In the genomic region with DNA sequence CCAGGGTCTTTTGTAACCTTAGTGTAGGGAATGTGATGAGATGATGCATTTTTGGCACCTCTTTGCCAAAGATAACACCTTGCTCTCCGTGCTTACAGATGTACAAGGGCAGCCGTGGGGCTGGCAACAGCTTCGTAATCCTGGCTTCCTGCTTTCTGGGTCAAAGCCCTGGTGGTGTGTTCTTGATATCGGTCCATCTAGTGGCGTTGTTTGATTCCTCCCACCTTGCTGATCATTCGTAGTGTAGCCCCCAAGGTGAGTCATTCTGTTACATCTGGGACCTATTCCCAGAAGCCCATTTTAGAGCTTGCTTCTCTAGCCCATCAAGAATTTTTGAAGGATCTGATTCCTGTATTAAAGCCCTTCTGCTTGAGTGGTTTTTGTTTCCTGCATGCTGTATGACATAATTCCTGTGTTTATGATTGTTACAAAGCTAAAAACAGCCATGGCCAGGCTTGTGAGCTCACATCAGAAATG, we compare ENCODE assay signal across 1 cellular context.
TF ChIP-seq lines count a peak whose summit lies in the region.

No MANE protein-coding gene starts in this region.

TF ChIP-seq in HepG2, 621 proteins besides CTCF, POLR2A, EP300 and RAD21:
- TF ChIP-seq ZNF879 (CRISPR knock-in tag; IDR thresholded peaks at IDR 0.05) (no peak), ZNF430 (CRISPR knock-in tag; IDR thresholded peaks at IDR 0.05) (no peak), KLF12 (CRISPR knock-in tag; IDR thresholded peaks at IDR 0.05; ENCODE audit: borderline replicate concordance) (no peak), SAFB2 (CRISPR knock-in tag; IDR thresholded peaks at IDR 0.05; ENCODE audit: borderline replicate concordance, low read depth) (no peak), MED1 (CRISPR knock-in tag; IDR thresholded peaks at IDR 0.05) (no peak), HOXD1 (CRISPR knock-in tag; IDR thresholded peaks at IDR 0.05) (no peak), ZNF530 (CRISPR knock-in tag; IDR thresholded peaks at IDR 0.05; ENCODE audit: low read depth) (no peak), ZNF253 (CRISPR knock-in tag; IDR thresholded peaks at IDR 0.05; ENCODE audit: borderline replicate concordance) (no peak), JDP2 (CRISPR knock-in tag; IDR thresholded peaks at IDR 0.05; ENCODE audit: borderline replicate concordance) (no peak), SIX4 (CRISPR knock-in tag; IDR thresholded peaks at IDR 0.05) (no peak), ZNF75D (CRISPR knock-in tag; IDR thresholded peaks at IDR 0.05; ENCODE audit: borderline replicate concordance) (no peak), NFE2 (CRISPR knock-in tag; IDR thresholded peaks at IDR 0.05) (no peak), ZSCAN20 (CRISPR knock-in tag; IDR thresholded peaks at IDR 0.05; ENCODE audit: borderline replicate concordance) (no peak), HNRNPLL (IDR thresholded peaks at IDR 0.05; ENCODE audit: low read depth, low read length, poor library complexity, severe bottlenecking) (no peak), ZNF230 (CRISPR knock-in tag; IDR thresholded peaks at IDR 0.05) (no peak), ZNF749 (CRISPR knock-in tag; IDR thresholded peaks at IDR 0.05; ENCODE audit: borderline replicate concordance) (no peak), ZNF354B (CRISPR knock-in tag; IDR thresholded peaks at IDR 0.05) (no peak)
- TF ChIP-seq, protein P1, sequence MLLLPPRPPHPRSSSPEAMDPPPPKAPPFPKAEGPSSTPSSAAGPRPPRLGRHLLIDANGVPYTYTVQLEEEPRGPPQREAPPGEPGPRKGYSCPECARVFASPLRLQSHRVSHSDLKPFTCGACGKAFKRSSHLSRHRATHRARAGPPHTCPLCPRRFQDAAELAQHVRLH (CRISPR knock-in tag; IDR thresholded peaks at IDR 0.05; ENCODE audit: borderline replicate concordance, low read depth) = no peak
- TF ChIP-seq, protein P2, sequence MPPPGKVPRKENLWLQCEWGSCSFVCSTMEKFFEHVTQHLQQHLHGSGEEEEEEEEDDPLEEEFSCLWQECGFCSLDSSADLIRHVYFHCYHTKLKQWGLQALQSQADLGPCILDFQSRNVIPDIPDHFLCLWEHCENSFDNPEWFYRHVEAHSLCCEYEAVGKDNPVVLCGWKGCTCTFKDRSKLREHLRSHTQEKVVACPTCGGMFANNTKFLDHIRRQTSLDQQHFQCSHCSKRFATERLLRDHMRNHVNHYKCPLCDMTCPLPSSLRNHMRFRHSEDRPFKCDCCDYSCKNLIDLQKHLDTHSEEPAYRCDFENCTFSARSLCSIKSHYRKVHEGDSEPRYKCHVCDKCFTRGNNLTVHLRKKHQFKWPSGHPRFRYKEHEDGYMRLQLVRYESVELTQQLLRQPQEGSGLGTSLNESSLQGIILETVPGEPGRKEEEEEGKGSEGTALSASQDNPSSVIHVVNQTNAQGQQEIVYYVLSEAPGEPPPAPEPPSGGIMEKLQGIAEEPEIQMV (CRISPR knock-in tag; IDR thresholded peaks at IDR 0.05; ENCODE audit: low read depth) = no peak
TF ChIP-seq in HepG2: peak in this region for 0.
